ENCODE assay signal across 24 cellular contexts in genomic region chr4:128869801-128870509, GRCh38.
A peak's percentile ranks its signal among the peaks of the same experiment; 100 is the strongest.
DNase-seq lines count a peak whose midpoint lies in the region; ATAC-seq, FAIRE-seq and TF ChIP-seq lines count a peak whose summit lies in the region.
"Had no signal": no experiment of that assay in that cellular context is flagged by ENCODE, and none has a peak within 500 bp of the region (broad histone marks: within the 10 kb centered on the region; RNA-seq: fewer than 3 reads in every experiment).

No MANE protein-coding gene starts in this region.

- H3K18ac ChIP-seq in IMR-90 (ENCODE audit: low read depth, low read length), result peak overlapping the region; percentile 59; the same call in 1 of the 2 replicates

- DNase-seq in activated naive CD4-positive, alpha-beta T cell treated with anti-CD3 and anti-CD28 coated beads for 36 hours, result no peak
- no peak for DNase-seq in activated naive CD4-positive, alpha-beta T cell (lab: John Stamatoyannopoulos, UW)
- peak; percentile 36 for DNase-seq in IMR-90
- DNase-seq in renal cortical epithelial cell (ENCODE audit: low read depth), result peak; percentile 35
- DNase-seq in ecto neural progenitor cell (ENCODE audit: low spot score), result no peak
- DNase-seq in frontal cortex (ENCODE audit: low spot score in 2 of 2), result no peak
- no peak for DNase-seq in NCI-H187 treated with DMSO at 0.1 percent for 48 hours (lab: John Stamatoyannopoulos, UW)
- DNase-seq: activated naive CD8-positive, alpha-beta T cell treated with anti-CD3 and anti-CD28 coated beads, Interleukin-2, amount 10 ng/mL, durations not matched to agents 7 days and 5 days; body of pancreas; GOT3; left cardiac atrium; NCI-H1694; NCI-H2227 treated with DMSO at 0.1 percent for 48 hours; NCI-H82; SHP77; stimulated activated CD4-positive, alpha-beta T cell treated with anti-CD3 and anti-CD28 coated beads, Interleukin-1b, Interleukin-23, amount 100 ng/mL, for 48 hours; stimulated activated naive CD4-positive, alpha-beta T cell; tibial artery had no signal

- peak overlapping the region; percentile 72; the same call in 1 of the 2 replicates for H4K5ac ChIP-seq in IMR-90 (ENCODE audit: low read depth, low read length)

- intact Hi-C loops in activated naive CD4-positive, alpha-beta T cell treated with anti-CD3 and anti-CD28 coated beads for 36 hours (cut with micrococcal nuclease), result no loop called here
- intact Hi-C loops in IMR-90 (cut with micrococcal nuclease), result loop anchor here (10.0 kb wide), 1 partner anchor 475 kb away; no protein-coding TSS in a partner anchor

- peak overlapping the region; percentile 75; the same call in 1 of the 2 replicates for H2AK5ac ChIP-seq in IMR-90 (ENCODE audit: low read depth, low read length)

- dilution Hi-C loops in IMR-90 (cut with HindIII; ENCODE audit: low sequenced_read_pairs, unreplicated experiment), result no loop called here

- no peak overlapping the region for H3K4me3 Mint-ChIP-seq in activated naive CD4-positive, alpha-beta T cell treated with anti-CD3 and anti-CD28 coated beads for 36 hours
- no peak overlapping the region for H3K4me3 Mint-ChIP-seq in brain
- H3K4me3 Mint-ChIP-seq: activated naive CD8-positive, alpha-beta T cell treated with anti-CD3 and anti-CD28 coated beads, Interleukin-2, amount 10 ng/mL, durations not matched to agents 7 days and 5 days; CD14-positive monocyte; neural crest cell had no signal

- peak overlapping the region; percentile 31 for H4K91ac ChIP-seq in IMR-90 (ENCODE audit: insufficient read depth, low read depth, low read length)

- peaks cover 12% of the 10 kb centered on the region for H3K9me1 ChIP-seq in IMR-90 (ENCODE audit: insufficient read depth, low read length)

- H3K4me1 ChIP-seq in IMR-90 (ENCODE audit: control insufficient read depth, insufficient read depth, low read length), result peaks cover 12% of the 10 kb centered on the region
- H3K4me1 ChIP-seq: body of pancreas, prostate gland, tibial artery had no signal

- peak overlapping the region; percentile 85; the same call in 2 of the 3 replicates for H2BK15ac ChIP-seq in IMR-90 (ENCODE audit: low read depth, low read length)

- peak overlapping the region; percentile 50; the same call in 1 of the 2 replicates for H2BK120ac ChIP-seq in IMR-90 (ENCODE audit: low read depth, low read length)

- no TSS peak for BruUV-seq in IMR-90 (replicated peaks; lab: Mats Ljungman, UMichigan)

- CTCF ChIA-PET in activated naive CD4-positive, alpha-beta T cell treated with anti-CD3 and anti-CD28 coated beads for 36 hours (lab: Charles Lee), result no interaction called here
- CTCF ChIA-PET in IMR-90 (lab: Yijun Ruan, JAX), result interaction anchor here (1.1 kb wide), 1 partner anchor 416 kb away, joined by 3 read pairs; no protein-coding TSS in a partner anchor

- POLR2A ChIA-PET in IMR-90 (lab: Charles Lee; ENCODE audit: unreplicated experiment), result interaction anchor here (0.6 kb wide), 1 partner anchor 403 kb away, joined by 4 read pairs; no protein-coding TSS in a partner anchor

- peak overlapping the region; percentile 61 for H3K27ac Mint-ChIP-seq in activated naive CD4-positive, alpha-beta T cell treated with anti-CD3 and anti-CD28 coated beads for 36 hours
- H3K27ac Mint-ChIP-seq in brain, result peak overlapping the region in 3 of 5 experiments; percentile 34 to 57 (median 50)
- H3K27ac Mint-ChIP-seq: activated naive CD8-positive, alpha-beta T cell treated with anti-CD3 and anti-CD28 coated beads, Interleukin-2, amount 10 ng/mL, durations not matched to agents 7 days and 5 days had no signal

- 100% methylated on average over 1 of the region's 2 CpGs; no CpG with 5 or more reads in 1 of the 2 experiments for WGBS in IMR-90 (ENCODE audit: extremely low coverage in 2 of 2, insufficient read length in 1 of 2), 2 experiments

- H3K36me3 ChIP-seq in IMR-90 (ENCODE audit: control insufficient read depth, insufficient read depth, low read length), result peaks cover 23% of the 10 kb centered on the region

- in situ Hi-C loops in IMR-90 (cut with MboI; ENCODE audit: low sequenced_read_pairs), result loop anchor here (10.0 kb wide), 4 partner anchors 225 to 675 kb away; partner anchors contain the start of genes C4orf33, PGRMC2 and SCLT1

- no peaks in the 10 kb centered on the region for H3K9me3 Mint-ChIP-seq in activated naive CD4-positive, alpha-beta T cell treated with anti-CD3 and anti-CD28 coated beads for 36 hours
- no peaks in the 10 kb centered on the region for H3K9me3 Mint-ChIP-seq in brain
- H3K9me3 Mint-ChIP-seq: activated naive CD8-positive, alpha-beta T cell treated with anti-CD3 and anti-CD28 coated beads, Interleukin-2, amount 10 ng/mL, durations not matched to agents 7 days and 5 days; CD14-positive monocyte; neural crest cell had no signal

- H2BK5ac ChIP-seq in IMR-90 (ENCODE audit: low read depth, low read length, poor library complexity, severe bottlenecking), result peak overlapping the region; percentile 74

- no peak overlapping the region for H3K56ac ChIP-seq in IMR-90 (ENCODE audit: extremely low read depth, insufficient read depth, low read length)

- no peak overlapping the region for H3K27ac ChIP-seq in IMR-90 (ENCODE audit: insufficient read depth, low read length)
- H3K27ac ChIP-seq: body of pancreas, prostate gland, tibial artery had no signal

- peak overlapping the region; percentile 29; the same call in 1 of the 2 replicates for H3K23ac ChIP-seq in IMR-90 (ENCODE audit: low read depth, low read length)

- peaks cover 23 to 50% of the 10 kb centered on the region in 2 experiments for H3K79me1 ChIP-seq in IMR-90 (ENCODE audit: low read depth in 1 of 2, low read length in 2 of 2)

- H2AK9ac ChIP-seq in IMR-90 (replicated peaks; ENCODE audit: low read depth, low read length, poor library complexity), result no peak overlapping the region

- no peaks in the 10 kb centered on the region for H3K27me3 ChIP-seq in IMR-90 (ENCODE audit: control insufficient read depth, insufficient read depth, low read length)
- H3K27me3 ChIP-seq: body of pancreas, tibial artery had no signal

- no peaks in the 10 kb centered on the region for H3K27me3 Mint-ChIP-seq in activated naive CD4-positive, alpha-beta T cell treated with anti-CD3 and anti-CD28 coated beads for 36 hours (ENCODE audit: low read depth)
- H3K27me3 Mint-ChIP-seq in brain, result no peaks in the 10 kb centered on the region
- H3K27me3 Mint-ChIP-seq: activated naive CD8-positive, alpha-beta T cell treated with anti-CD3 and anti-CD28 coated beads, Interleukin-2, amount 10 ng/mL, durations not matched to agents 7 days and 5 days had no signal

- no peak for TF ChIP-seq CTCF in IMR-90 (conservative IDR thresholded peaks at IDR 0.05; ENCODE audit: low read depth, low read length)
- no peak for TF ChIP-seq CTCF in brain (conservative IDR thresholded peaks at IDR 0.05)

- no peak for TF ChIP-seq RAD21 in IMR-90 (IDR thresholded peaks at IDR 0.05; ENCODE audit: low read length)

- no peak overlapping the region for H3K9ac ChIP-seq in IMR-90 (ENCODE audit: low read depth, low read length)

- peak overlapping the region; percentile 4 to 52; a peak in 3 of 4 replicates for H4K8ac ChIP-seq in IMR-90 (ENCODE audit: low read depth in 2 of 2, low read length in 2 of 2)

- ATAC-seq in IMR-90 (ENCODE audit: low read depth), result no peak
- ATAC-seq: body of pancreas, left cardiac atrium had no signal

- peaks cover 9% of the 10 kb centered on the region for H3K4me1 Mint-ChIP-seq in activated naive CD4-positive, alpha-beta T cell treated with anti-CD3 and anti-CD28 coated beads for 36 hours (ENCODE audit: low read depth)
- peaks cover 5% of the 10 kb centered on the region for H3K4me1 Mint-ChIP-seq in brain
- H3K4me1 Mint-ChIP-seq: activated naive CD8-positive, alpha-beta T cell treated with anti-CD3 and anti-CD28 coated beads, Interleukin-2, amount 10 ng/mL, durations not matched to agents 7 days and 5 days; neural crest cell had no signal

- TF ChIP-seq POLR2A in IMR-90 (IDR thresholded peaks at IDR 0.05; ENCODE audit: low read depth, low read length), result no peak

- peaks cover 43% of the 10 kb centered on the region for H3K36me3 Mint-ChIP-seq in activated naive CD4-positive, alpha-beta T cell treated with anti-CD3 and anti-CD28 coated beads for 36 hours (ENCODE audit: low read depth)
- peaks cover 63% of the 10 kb centered on the region for H3K36me3 Mint-ChIP-seq in brain

- H3K4me2 ChIP-seq in IMR-90 (ENCODE audit: low read depth, low read length), result no peak overlapping the region

- no peak overlapping the region for H2BK20ac ChIP-seq in IMR-90 (ENCODE audit: low read depth, low read length)

- FAIRE-seq in frontal cortex (lab: Jason Lieb, UNC), result no peak
- FAIRE-seq: GM12891, GM19239 had no signal

- H3K4me3 ChIP-seq in IMR-90 (ENCODE audit: insufficient read depth, low read depth, low read length), result no peak overlapping the region
- H3K4me3 ChIP-seq: body of pancreas, prostate gland, tibial artery had no signal

- 0 out of 2 replicates have a peak overlapping the region, but pooled peaks have one; percentile 20 for H3K14ac ChIP-seq in IMR-90 (replicated peaks; ENCODE audit: low read depth, low read length)

- no peak overlapping the region for H2AFZ ChIP-seq in IMR-90 (replicated peaks; ENCODE audit: low read length, poor library complexity)

- peak overlapping the region; percentile 52; the same call in 1 of the 2 replicates for H3K4ac ChIP-seq in IMR-90 (ENCODE audit: low read depth, low read length)

- no peaks in the 10 kb centered on the region for H3K9me3 ChIP-seq in IMR-90 (ENCODE audit: control insufficient read depth, insufficient read depth, low read length)
- H3K9me3 ChIP-seq: body of pancreas, prostate gland, tibial artery had no signal

- H4K20me1 ChIP-seq in IMR-90 (ENCODE audit: insufficient read depth, low read length), result no peaks in the 10 kb centered on the region

TF ChIP-seq in IMR-90, 13 proteins besides CTCF, POLR2A, EP300 and RAD21:
- peak; percentile 16; the same call in 1 of the 2 replicates for TF ChIP-seq FOS (IDR thresholded peaks at IDR 0.05; ENCODE audit: low read depth, low read length)
- TF ChIP-seq RFX5 (IDR thresholded peaks at IDR 0.05; ENCODE audit: low read depth, low read length), result no peak

Comparison
In these comparisons a context has a peak if more than half of its experiments do, and no peak if none do; other contexts are left out.
1. DNase-seq: peak in IMR-90 (single experiment) and renal cortical epithelial cell (single experiment); none in activated naive CD4-positive, alpha-beta T cell treated with anti-CD3 and anti-CD28 coated beads for 36 hours (single experiment), activated naive CD4-positive, alpha-beta T cell (0 of 4), ecto neural progenitor cell (single experiment), frontal cortex (0 of 2) and NCI-H187 treated with DMSO at 0.1 percent for 48 hours (single experiment).